Comparison of ENCODE assay signal across 36 cellular contexts in genomic region chr12:30595742-30596141, GRCh38.
"Had no signal": no experiment of that assay in that cellular context is flagged by ENCODE, and none has a peak within 500 bp of the region (broad histone marks: within the 10 kb centered on the region; RNA-seq: fewer than 3 reads in every experiment).

No MANE protein-coding gene starts in this region.

- H3K4me3 ChIP-seq: MG63 had no signal

- DNase-seq: Karpas-422, Kasumi-1, MG63, MM.1S, MV-4-11, NCI-H1048, NCI-H1092, NCI-H1092 treated with DMSO at 0.1 percent for 48 hours, NCI-H1105, NCI-H1105 treated with DMSO at 0.1 percent for 48 hours, NCI-H1417, NCI-H1417 treated with DMSO at 0.1 percent for 48 hours, NCI-H1436, NCI-H1436 treated with DMSO at 0.1 percent for 48 hours, NCI-H146, NCI-H1694, NCI-H1694 treated with DMSO at 0.1 percent for 48 hours, NCI-H187, NCI-H187 treated with DMSO at 0.1 percent for 48 hours, NCI-H1930, NCI-H2029, NCI-H2029 treated with DMSO at 0.1 percent for 48 hours, NCI-H2081, NCI-H2081 treated with DMSO at 0.1 percent for 48 hours, NCI-H2107, NCI-H2171, NCI-H2171 treated with DMSO at 0.1 percent for 48 hours, NCI-H2227 treated with DMSO at 0.1 percent for 48 hours, NCI-H226, NCI-H345, NCI-H446, NCI-H446 treated with DMSO at 0.1 percent for 48 hours, NCI-H510A, NCI-H510A treated with DMSO at 0.1 percent for 48 hours, NCI-H524, NCI-H524 treated with DMSO at 0.1 percent for 48 hours had no signal

- H3K27me3 ChIP-seq: MG63 had no signal

- H3K36me3 ChIP-seq: MG63 had no signal

- H3K9me3 ChIP-seq: MG63 had no signal
